10 cellular contexts compared by ENCODE assay signal in the genomic region with DNA sequence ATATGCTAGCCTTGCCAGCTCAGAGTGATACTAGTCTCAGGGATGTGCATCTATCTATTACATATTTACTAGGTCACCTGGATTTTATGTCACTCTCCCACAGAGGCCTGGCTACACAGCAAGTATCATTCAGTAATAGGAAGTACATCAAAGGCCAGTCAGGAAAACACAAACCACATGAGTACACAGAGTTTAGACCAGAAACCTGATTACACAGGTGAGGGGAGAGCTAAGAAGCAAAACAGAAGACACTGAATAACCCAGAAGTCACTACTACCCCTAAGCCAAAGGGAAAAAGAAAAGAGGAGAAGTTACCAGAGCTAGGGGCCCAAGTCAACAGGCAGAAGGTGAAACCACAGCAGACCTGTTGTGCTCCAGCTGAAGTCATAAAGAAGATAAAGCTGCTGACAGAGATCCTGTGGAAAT. TPM values are rescaled to one million over a fixed set of nuclear protein-coding genes. Genes with fewer than 3 reads are reported as not detected.
DNase-seq lines count a peak whose midpoint lies in the region; ATAC-seq, FAIRE-seq and TF ChIP-seq lines count a peak whose summit lies in the region.
"Had no signal": no experiment of that assay in that cellular context is flagged by ENCODE, and none has a peak within 500 bp of the region (broad histone marks: within the 10 kb centered on the region; RNA-seq: fewer than 3 reads in every experiment).

No MANE protein-coding gene starts in this region.

- no peaks in the 10 kb centered on the region for H3K9me3 ChIP-seq in A549

- no peak overlapping the region for H4K5ac ChIP-seq in mesendoderm (ENCODE audit: low read length)

- FAIRE-seq in A549 (lab: Jason Lieb, UNC), result no peak
- FAIRE-seq in HTR-8/SVneo (lab: Jason Lieb, UNC), result no peak

- H3K4me2 ChIP-seq in A549 (peak overlapping the region; percentile 76), mesendoderm (ENCODE audit: low read length) (no peak overlapping the region)

- H2BK5ac ChIP-seq in mesendoderm (ENCODE audit: low read length), result no peak overlapping the region

- H2AK5ac ChIP-seq in mesendoderm (ENCODE audit: low read length), result no peak overlapping the region

- H3K79me1 ChIP-seq in mesendoderm (ENCODE audit: low read length), result no peaks in the 10 kb centered on the region

- no peak overlapping the region for H2BK15ac ChIP-seq in mesendoderm (replicated peaks; ENCODE audit: low read depth)

- H3K4ac ChIP-seq in mesendoderm (ENCODE audit: low read depth, low read length), result no peak overlapping the region

- H3K4me1 Mint-ChIP-seq in activated naive CD8-positive, alpha-beta T cell treated with anti-CD3 and anti-CD28 coated beads, Interleukin-2, amount 10 ng/mL, durations not matched to agents 7 days and 5 days, result peaks cover 34% of the 10 kb centered on the region

- no peak for TF ChIP-seq CTCF in A549 (IDR thresholded peaks at IDR 0.05)

- no peaks in the 10 kb centered on the region for H3K9me3 Mint-ChIP-seq in activated naive CD8-positive, alpha-beta T cell treated with anti-CD3 and anti-CD28 coated beads, Interleukin-2, amount 10 ng/mL, durations not matched to agents 7 days and 5 days
- H3K9me3 Mint-ChIP-seq: CD14-positive monocyte had no signal

- no peak overlapping the region for H3K4me3 ChIP-seq in A549
- no peak overlapping the region for H3K4me3 ChIP-seq in mesendoderm (ENCODE audit: low read length)

- no peak overlapping the region for H2BK120ac ChIP-seq in mesendoderm (ENCODE audit: low read depth, low read length)

- CTCF ChIA-PET in A549 (lab: Yijun Ruan, JAX), result no interaction called here

- H3K23ac ChIP-seq in mesendoderm (ENCODE audit: low read length), result no peak overlapping the region

- no peak overlapping the region for H3K18ac ChIP-seq in mesendoderm (ENCODE audit: low read length)

- POLR2A ChIA-PET in A549 (lab: Yijun Ruan, JAX), result no interaction called here
- POLR2A ChIA-PET in activated naive CD8-positive, alpha-beta T cell treated with anti-CD3 and anti-CD28 coated beads, Interleukin-2, amount 10 ng/mL, durations not matched to agents 7 days and 5 days (lab: Charles Lee), result no interaction called here

- no peaks in the 10 kb centered on the region for H3K27me3 ChIP-seq in mesendoderm (ENCODE audit: insufficient read depth, low read length, poor library complexity)

- H3K36me3 ChIP-seq in mesendoderm (ENCODE audit: control insufficient read depth, insufficient read depth, low read length), result no peaks in the 10 kb centered on the region

- no peaks in the 10 kb centered on the region for H3K79me2 ChIP-seq in mesendoderm (ENCODE audit: control insufficient read depth, insufficient read depth, low read length)

- H3K4me3 Mint-ChIP-seq in activated naive CD8-positive, alpha-beta T cell treated with anti-CD3 and anti-CD28 coated beads, Interleukin-2, amount 10 ng/mL, durations not matched to agents 7 days and 5 days, result peak overlapping the region; percentile 22
- H3K4me3 Mint-ChIP-seq: CD14-positive monocyte had no signal

- DNase-seq in A549 (ENCODE audit: low read depth in 1 of 2, low spot score in 1 of 2) (no peak), mesendoderm (no peak), GM19240 (ENCODE audit: insufficient read length, low spot score) (no peak), HTR-8/SVneo (ENCODE audit: insufficient read length, low spot score) (no peak), NCI-H2196 treated with DMSO at 0.1 percent for 48 hours (lab: John Stamatoyannopoulos, UW; ENCODE audit: unreplicated experiment) (no peak)
- DNase-seq in activated naive CD8-positive, alpha-beta T cell treated with anti-CD3 and anti-CD28 coated beads, Interleukin-2, amount 10 ng/mL, durations not matched to agents 7 days and 5 days, result no peak

- H4K8ac ChIP-seq in mesendoderm (ENCODE audit: low read depth, low read length), result no peak overlapping the region

- H3K4me1 ChIP-seq in A549 (peaks cover 27% of the 10 kb centered on the region), mesendoderm (ENCODE audit: control insufficient read depth, low read depth, low read length) (no peaks in the 10 kb centered on the region)

- H3K27ac ChIP-seq in A549 (peak overlapping the region; percentile 63 to 80), mesendoderm (ENCODE audit: low read depth, low read length) (no peak overlapping the region)

- H3K27ac Mint-ChIP-seq in activated naive CD8-positive, alpha-beta T cell treated with anti-CD3 and anti-CD28 coated beads, Interleukin-2, amount 10 ng/mL, durations not matched to agents 7 days and 5 days, result peak overlapping the region; percentile 76

- H3K9ac ChIP-seq in mesendoderm (ENCODE audit: low read length), result no peak overlapping the region

- no peak overlapping the region for H3K56ac ChIP-seq in mesendoderm (ENCODE audit: low read length)

- TF ChIP-seq EP300 in A549 (IDR thresholded peaks at IDR 0.05), result no peak

- no peak for TF ChIP-seq RAD21 in A549 (conservative IDR thresholded peaks at IDR 0.05 in 1 of 2, IDR thresholded peaks at IDR 0.05 in 1 of 2)

- ATAC-seq in A549, result peak in 1 of 2 experiments; percentile 43; a peak in 2 of 6 replicates
- peak; percentile 72 for ATAC-seq in GM19351 (IDR thresholded peaks at IDR 0.05; ENCODE audit: unreplicated experiment)
- peak; percentile 86 for ATAC-seq in HG03066 (IDR thresholded peaks at IDR 0.05; ENCODE audit: low read depth, unreplicated experiment)
- ATAC-seq in activated naive CD8-positive, alpha-beta T cell treated with anti-CD3 and anti-CD28 coated beads, Interleukin-2, amount 10 ng/mL, durations not matched to agents 7 days and 5 days (ENCODE audit: low read depth), result peak; percentile 70
- ATAC-seq: Panc1 had no signal

- peaks cover 26% of the 10 kb centered on the region for H3K36me3 Mint-ChIP-seq in activated naive CD8-positive, alpha-beta T cell treated with anti-CD3 and anti-CD28 coated beads, Interleukin-2, amount 10 ng/mL, durations not matched to agents 7 days and 5 days

- no peaks in the 10 kb centered on the region for H3K27me3 Mint-ChIP-seq in activated naive CD8-positive, alpha-beta T cell treated with anti-CD3 and anti-CD28 coated beads, Interleukin-2, amount 10 ng/mL, durations not matched to agents 7 days and 5 days

- TF ChIP-seq POLR2A in A549 (IDR thresholded peaks at IDR 0.05; ENCODE audit: low read length), result no peak

TF ChIP-seq in A549, 52 proteins besides CTCF, POLR2A, EP300 and RAD21:
- TF ChIP-seq, protein P1, sequence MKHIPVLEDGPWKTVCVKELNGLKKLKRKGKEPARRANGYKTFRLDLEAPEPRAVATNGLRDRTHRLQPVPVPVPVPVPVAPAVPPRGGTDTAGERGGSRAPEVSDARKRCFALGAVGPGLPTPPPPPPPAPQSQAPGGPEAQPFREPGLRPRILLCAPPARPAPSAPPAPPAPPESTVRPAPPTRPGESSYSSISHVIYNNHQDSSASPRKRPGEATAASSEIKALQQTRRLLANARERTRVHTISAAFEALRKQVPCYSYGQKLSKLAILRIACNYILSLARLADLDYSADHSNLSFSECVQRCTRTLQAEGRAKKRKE (CRISPR knock-in tag; IDR thresholded peaks at IDR 0.05; ENCODE audit: low read depth), result no peak
- TF ChIP-seq EHF (CRISPR knock-in tag; IDR thresholded peaks at IDR 0.05) (no peak), NR3C1 (IDR thresholded peaks at IDR 0.05) (no peak), ESRRA (IDR thresholded peaks at IDR 0.05; ENCODE audit: borderline replicate concordance, low read length) (no peak), HDAC2 (IDR thresholded peaks at IDR 0.05) (no peak)

RNA-seq across cellular contexts. Expression of a gene that starts 13.3 kb away (rescaled TPM):
- polyA plus RNA-seq in A549 (2011; rRNA removed), result 6.6 and 6.7 TPM in 2 replicates
- polyA plus RNA-seq in A549 (2012; cell fraction: cytosol; rRNA removed), result 1.5 and 2.0 TPM in 2 replicates
- polyA plus RNA-seq in A549 (2012; cell fraction: nucleus; rRNA removed), result 2.7 and 4.0 TPM in 2 replicates
- polyA plus RNA-seq in A549 (2017; fragmentation: RNase III; extraction: RNeasy Plus Mini Kit Qiagen cat#74134 plus additional on column Dnase treatment), result 2.5 to 2.9 TPM (median 2.5 TPM) in 3 replicates
- polyA minus RNA-seq in A549 (2011; rRNA and poly(A)+ RNA removed), result 7.3 and 9.7 TPM in 2 replicates
- 100 to 1,000 TPM; 145 to 159 TPM for total RNA-seq in activated naive CD8-positive, alpha-beta T cell treated with anti-CD3 and anti-CD28 coated beads, Interleukin-2, amount 10 ng/mL, durations not matched to agents 7 days and 5 days
- 0.63 TPM for polyA plus RNA-seq in mesendoderm (2013, experiment 1 of 2)
- 0.77 TPM for polyA plus RNA-seq in mesendoderm (2013, experiment 2 of 2)

RNA-seq across cellular contexts. Expression of a gene that starts 16.5 kb away (rescaled TPM):
- polyA plus RNA-seq in A549 (2011; rRNA removed) (52.3 and 66.9 TPM in 2 replicates), A549 (2017; fragmentation: RNase III; extraction: RNeasy Plus Mini Kit Qiagen cat#74134 plus additional on column Dnase treatment) (45.0 to 48.5 TPM (median 47.7 TPM) in 3 replicates)
- 10.7 and 12.2 TPM in 2 replicates for polyA plus RNA-seq in A549 (2012; cell fraction: cytosol; rRNA removed)
- 5.8 and 10.0 TPM in 2 replicates for polyA plus RNA-seq in A549 (2012; cell fraction: nucleus; rRNA removed)
- polyA minus RNA-seq in A549 (2011; rRNA and poly(A)+ RNA removed), result 35.4 and 38.3 TPM in 2 replicates
- total RNA-seq in activated naive CD8-positive, alpha-beta T cell treated with anti-CD3 and anti-CD28 coated beads, Interleukin-2, amount 10 ng/mL, durations not matched to agents 7 days and 5 days, result 10 to 100 TPM; 52.8 to 54.2 TPM
- 26.5 TPM for polyA plus RNA-seq in mesendoderm (2013, experiment 1 of 2)
- polyA plus RNA-seq in mesendoderm (2013, experiment 2 of 2), result 26.6 TPM

RNA-seq across cellular contexts. Expression of a gene that starts 54.5 kb away (rescaled TPM):
- polyA plus RNA-seq in A549 (2011; rRNA removed), result not detected in 2 replicates
- polyA plus RNA-seq in A549 (2012; cell fraction: cytosol; rRNA removed), result not detected in 2 replicates
- polyA plus RNA-seq in A549 (2012; cell fraction: nucleus; rRNA removed), result 0.07 TPM in 1 of 2 replicates, not detected in the other
- not detected in 3 replicates for polyA plus RNA-seq in A549 (2017; fragmentation: RNase III; extraction: RNeasy Plus Mini Kit Qiagen cat#74134 plus additional on column Dnase treatment)
- polyA minus RNA-seq in A549 (2011; rRNA and poly(A)+ RNA removed), result not detected in 2 replicates
- under 1 TPM; 0.45 to 0.89 TPM for total RNA-seq in activated naive CD8-positive, alpha-beta T cell treated with anti-CD3 and anti-CD28 coated beads, Interleukin-2, amount 10 ng/mL, durations not matched to agents 7 days and 5 days
- not detected for polyA plus RNA-seq in mesendoderm (2013, experiment 1 of 2)
- polyA plus RNA-seq in mesendoderm (2013, experiment 2 of 2), result not detected
- polyA plus RNA-seq: CD14-positive monocyte had no signal
